29 cellular contexts compared by ENCODE assay signal in the genomic region with DNA sequence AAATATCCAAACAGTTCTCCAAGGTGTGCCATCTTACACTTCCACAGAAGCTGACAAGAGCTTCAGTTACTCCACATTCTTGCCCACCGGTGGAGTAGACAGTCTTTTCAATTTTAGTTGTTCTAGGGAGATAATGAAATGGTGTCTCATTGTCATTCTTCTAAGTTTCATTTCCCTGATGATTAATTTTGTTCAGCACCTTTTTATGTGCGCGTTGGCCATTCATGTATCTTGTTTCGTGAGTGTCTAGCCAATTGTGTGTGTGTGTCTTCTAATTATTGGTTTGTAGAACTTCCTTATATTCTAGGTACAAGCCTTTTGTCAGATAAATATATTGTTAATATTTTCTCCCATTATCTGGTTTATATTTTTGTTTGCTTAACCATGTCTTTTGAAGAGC.
DNase-seq lines count a peak whose midpoint lies in the region; ATAC-seq, FAIRE-seq and TF ChIP-seq lines count a peak whose summit lies in the region.
"Had no signal": no experiment of that assay in that cellular context is flagged by ENCODE, and none has a peak within 500 bp of the region (broad histone marks: within the 10 kb centered on the region; RNA-seq: fewer than 3 reads in every experiment).

No MANE protein-coding gene starts in this region.

- ATAC-seq in activated naive CD4-positive, alpha-beta T cell treated with anti-CD3 and anti-CD28 coated beads, Interleukin-2, amount 50 U/mL, for 72 hours, result peak in 1 of 2 donors; percentile 36
- ATAC-seq in stimulated activated effector memory CD8-positive, alpha-beta T cell treated with anti-CD3 and anti-CD28 coated beads, Interleukin-12 subunit alpha, Interleukin-12 subunit beta, amount 100 ng/mL, for 72 hours, result peak; percentile 36
- ATAC-seq in GM18505 (IDR thresholded peaks at IDR 0.05; ENCODE audit: unreplicated experiment), result no peak
- ATAC-seq: CD8-positive, alpha-beta T cell; GM23338; HepG2; PC-3; Right ventricle myocardium inferior had no signal

- intact Hi-C loops in activated T-helper 2 cell treated with anti-CD3 and anti-CD28 coated beads, Interferon-gamma antibody, Interleukin-2, Interleukin-4, amounts not matched to agents 10 μg/mL and 5 μg/mL and 100 μg/mL, durations not matched to agents 14 hours and 24 hours and 36 hours (cut with micrococcal nuclease), result loop anchor here (10.0 kb wide), 1 partner anchor 1362 kb away; no protein-coding TSS in a partner anchor

- no peak for DNase-seq in activated naive CD4-positive, alpha-beta T cell treated with anti-CD3 and anti-CD28 coated beads, Interleukin-2, amount 50 U/mL, for 72 hours (ENCODE audit: low spot score in 2 of 2)
- DNase-seq in activated naive CD4-positive, alpha-beta T cell treated with anti-CD3 and anti-CD28 coated beads, Interleukin-2, amount 10 ng/mL, durations not matched to agents 7 days and 5 days, result no peak
- no peak for DNase-seq in T-helper 2 cell treated with Interferon-gamma antibody and Interleukin-4, amounts not matched to agents 5 μg/mL and 100 μg/mL, for 36 hours (ENCODE audit: low spot score)
- DNase-seq in activated T-helper 2 cell treated with anti-CD3 and anti-CD28 coated beads, Interferon-gamma antibody, Interleukin-2, Interleukin-4, amounts not matched to agents 10 μg/mL and 5 μg/mL and 100 μg/mL, durations not matched to agents 14 hours and 24 hours and 36 hours (ENCODE audit: low spot score), result no peak
- DNase-seq in stimulated activated effector memory CD8-positive, alpha-beta T cell treated with anti-CD3 and anti-CD28 coated beads, Interleukin-12 subunit alpha, Interleukin-12 subunit beta, amount 100 ng/mL, for 72 hours (ENCODE audit: low spot score in 2 of 2), result no peak
- no peak for DNase-seq in glomerular visceral epithelial cell (ENCODE audit: extremely low spot score)
- no peak for DNase-seq in GM12891 (ENCODE audit: insufficient read length, low spot score)
- DNase-seq: C1 segment of cervical spinal cord; CD8-positive, alpha-beta T cell; DMS 273 treated with DMSO at 0.1 percent for 48 hours; DMS79; EL; GDM1; H9; Kasumi-1; MV-4-11; NCI-H1105 treated with DMSO at 0.1 percent for 48 hours; NCI-H146; NCI-H2029; NCI-H446 treated with DMSO at 0.1 percent for 48 hours; NCI-H526; NCI-H82; NK-92 treated with Interleukin-12 subunit alpha and Interleukin-12 subunit beta, amount 100 ng/mL, for 24 hours; PC-3; SJCRH30 had no signal

- H3K27me3 Mint-ChIP-seq in activated naive CD4-positive, alpha-beta T cell treated with anti-CD3 and anti-CD28 coated beads, Interleukin-2, amount 10 ng/mL, durations not matched to agents 7 days and 5 days, result peaks cover 3% of the 10 kb centered on the region
- no peaks in the 10 kb centered on the region for H3K27me3 Mint-ChIP-seq in T-helper 2 cell treated with Interferon-gamma antibody and Interleukin-4, amounts not matched to agents 5 μg/mL and 100 μg/mL, for 36 hours (ENCODE audit: low read depth)
- no peaks in the 10 kb centered on the region for H3K27me3 Mint-ChIP-seq in activated T-helper 2 cell treated with anti-CD3 and anti-CD28 coated beads, Interferon-gamma antibody, Interleukin-2, Interleukin-4, amounts not matched to agents 10 μg/mL and 5 μg/mL and 100 μg/mL, durations not matched to agents 14 hours and 24 hours and 36 hours (ENCODE audit: low read depth)

- TF ChIP-seq POLR2A in GM18505 (IDR thresholded peaks at IDR 0.05; ENCODE audit: borderline replicate concordance, extremely low read depth, insufficient read depth, insufficient read length), result no peak
- TF ChIP-seq POLR2A in GM12891 (IDR thresholded peaks at IDR 0.05; ENCODE audit: low read depth, low read length), result no peak

- peaks cover 0 to 7% of the 10 kb centered on the region in 2 donors for H3K9me3 Mint-ChIP-seq in activated naive CD4-positive, alpha-beta T cell treated with anti-CD3 and anti-CD28 coated beads, Interleukin-2, amount 50 U/mL, for 72 hours
- H3K9me3 Mint-ChIP-seq in activated naive CD4-positive, alpha-beta T cell treated with anti-CD3 and anti-CD28 coated beads, Interleukin-2, amount 10 ng/mL, durations not matched to agents 7 days and 5 days, result no peaks in the 10 kb centered on the region
- H3K9me3 Mint-ChIP-seq in T-helper 2 cell treated with Interferon-gamma antibody and Interleukin-4, amounts not matched to agents 5 μg/mL and 100 μg/mL, for 36 hours, result no peaks in the 10 kb centered on the region
- peaks cover 17% of the 10 kb centered on the region for H3K9me3 Mint-ChIP-seq in activated T-helper 2 cell treated with anti-CD3 and anti-CD28 coated beads, Interferon-gamma antibody, Interleukin-2, Interleukin-4, amounts not matched to agents 10 μg/mL and 5 μg/mL and 100 μg/mL, durations not matched to agents 14 hours and 24 hours and 36 hours
- H3K9me3 Mint-ChIP-seq in stimulated activated effector memory CD8-positive, alpha-beta T cell treated with anti-CD3 and anti-CD28 coated beads, Interleukin-12 subunit alpha, Interleukin-12 subunit beta, amount 100 ng/mL, for 72 hours, result no peaks in the 10 kb centered on the region
- H3K9me3 Mint-ChIP-seq: CD8-positive, alpha-beta T cell; H9 had no signal

- H3K4me3 Mint-ChIP-seq in activated naive CD4-positive, alpha-beta T cell treated with anti-CD3 and anti-CD28 coated beads, Interleukin-2, amount 10 ng/mL, durations not matched to agents 7 days and 5 days, result no peak overlapping the region
- H3K4me3 Mint-ChIP-seq in T-helper 2 cell treated with Interferon-gamma antibody and Interleukin-4, amounts not matched to agents 5 μg/mL and 100 μg/mL, for 36 hours, result peak overlapping the region; percentile 18
- no peak overlapping the region for H3K4me3 Mint-ChIP-seq in activated T-helper 2 cell treated with anti-CD3 and anti-CD28 coated beads, Interferon-gamma antibody, Interleukin-2, Interleukin-4, amounts not matched to agents 10 μg/mL and 5 μg/mL and 100 μg/mL, durations not matched to agents 14 hours and 24 hours and 36 hours (ENCODE audit: low read depth)
- no peak overlapping the region for H3K4me3 Mint-ChIP-seq in stimulated activated effector memory CD8-positive, alpha-beta T cell treated with anti-CD3 and anti-CD28 coated beads, Interleukin-12 subunit alpha, Interleukin-12 subunit beta, amount 100 ng/mL, for 72 hours
- H3K4me3 Mint-ChIP-seq: CD8-positive, alpha-beta T cell; GM23338; H9 had no signal

- CTCF ChIA-PET in activated naive CD4-positive, alpha-beta T cell treated with anti-CD3 and anti-CD28 coated beads, Interleukin-2, amount 10 ng/mL, durations not matched to agents 7 days and 5 days (lab: Charles Lee), result no interaction called here

- peaks cover 19% of the 10 kb centered on the region for H3K4me1 Mint-ChIP-seq in activated naive CD4-positive, alpha-beta T cell treated with anti-CD3 and anti-CD28 coated beads, Interleukin-2, amount 10 ng/mL, durations not matched to agents 7 days and 5 days
- peaks cover 37% of the 10 kb centered on the region for H3K4me1 Mint-ChIP-seq in T-helper 2 cell treated with Interferon-gamma antibody and Interleukin-4, amounts not matched to agents 5 μg/mL and 100 μg/mL, for 36 hours (ENCODE audit: low read depth)
- peaks cover 57% of the 10 kb centered on the region for H3K4me1 Mint-ChIP-seq in activated T-helper 2 cell treated with anti-CD3 and anti-CD28 coated beads, Interferon-gamma antibody, Interleukin-2, Interleukin-4, amounts not matched to agents 10 μg/mL and 5 μg/mL and 100 μg/mL, durations not matched to agents 14 hours and 24 hours and 36 hours (ENCODE audit: low read depth)
- peaks cover 23% of the 10 kb centered on the region for H3K4me1 Mint-ChIP-seq in stimulated activated effector memory CD8-positive, alpha-beta T cell treated with anti-CD3 and anti-CD28 coated beads, Interleukin-12 subunit alpha, Interleukin-12 subunit beta, amount 100 ng/mL, for 72 hours
- H3K4me1 Mint-ChIP-seq: GM23338, H9 had no signal

- FAIRE-seq in GM12891 (lab: Jason Lieb, UNC), result no peak
- FAIRE-seq: HepG2 had no signal

- H3K36me3 Mint-ChIP-seq in activated naive CD4-positive, alpha-beta T cell treated with anti-CD3 and anti-CD28 coated beads, Interleukin-2, amount 50 U/mL, for 72 hours, result peaks cover 11 to 13% of the 10 kb centered on the region in 2 donors
- H3K36me3 Mint-ChIP-seq in activated naive CD4-positive, alpha-beta T cell treated with anti-CD3 and anti-CD28 coated beads, Interleukin-2, amount 10 ng/mL, durations not matched to agents 7 days and 5 days, result no peaks in the 10 kb centered on the region
- peaks cover 7% of the 10 kb centered on the region for H3K36me3 Mint-ChIP-seq in T-helper 2 cell treated with Interferon-gamma antibody and Interleukin-4, amounts not matched to agents 5 μg/mL and 100 μg/mL, for 36 hours (ENCODE audit: low read depth)
- peaks cover 23% of the 10 kb centered on the region for H3K36me3 Mint-ChIP-seq in activated T-helper 2 cell treated with anti-CD3 and anti-CD28 coated beads, Interferon-gamma antibody, Interleukin-2, Interleukin-4, amounts not matched to agents 10 μg/mL and 5 μg/mL and 100 μg/mL, durations not matched to agents 14 hours and 24 hours and 36 hours (ENCODE audit: low read depth)
- H3K36me3 Mint-ChIP-seq in stimulated activated effector memory CD8-positive, alpha-beta T cell treated with anti-CD3 and anti-CD28 coated beads, Interleukin-12 subunit alpha, Interleukin-12 subunit beta, amount 100 ng/mL, for 72 hours, result no peaks in the 10 kb centered on the region
- H3K36me3 Mint-ChIP-seq: CD8-positive, alpha-beta T cell had no signal

- peak overlapping the region; percentile 30 to 82 for H3K27ac Mint-ChIP-seq in activated naive CD4-positive, alpha-beta T cell treated with anti-CD3 and anti-CD28 coated beads, Interleukin-2, amount 50 U/mL, for 72 hours
- no peak overlapping the region for H3K27ac Mint-ChIP-seq in activated naive CD4-positive, alpha-beta T cell treated with anti-CD3 and anti-CD28 coated beads, Interleukin-2, amount 10 ng/mL, durations not matched to agents 7 days and 5 days
- H3K27ac Mint-ChIP-seq in T-helper 2 cell treated with Interferon-gamma antibody and Interleukin-4, amounts not matched to agents 5 μg/mL and 100 μg/mL, for 36 hours, result peak overlapping the region; percentile 10
- H3K27ac Mint-ChIP-seq in activated T-helper 2 cell treated with anti-CD3 and anti-CD28 coated beads, Interferon-gamma antibody, Interleukin-2, Interleukin-4, amounts not matched to agents 10 μg/mL and 5 μg/mL and 100 μg/mL, durations not matched to agents 14 hours and 24 hours and 36 hours, result peak overlapping the region; percentile 84
- H3K27ac Mint-ChIP-seq in stimulated activated effector memory CD8-positive, alpha-beta T cell treated with anti-CD3 and anti-CD28 coated beads, Interleukin-12 subunit alpha, Interleukin-12 subunit beta, amount 100 ng/mL, for 72 hours, result no peak overlapping the region
- H3K27ac Mint-ChIP-seq: CD8-positive, alpha-beta T cell; GM23338; H9 had no signal

TF ChIP-seq in GM12891, 5 proteins besides CTCF, POLR2A, EP300 and RAD21:
- TF ChIP-seq SPI1 (IDR thresholded peaks at IDR 0.05; ENCODE audit: low read depth, low read length) (no peak), POLR2AphosphoS5 (IDR thresholded peaks at IDR 0.05; ENCODE audit: low read depth, low read length) (no peak), TAF1 (IDR thresholded peaks at IDR 0.05; ENCODE audit: low read depth, low read length) (no peak), PAX5 (IDR thresholded peaks at IDR 0.05; ENCODE audit: insufficient read depth, low read length, severe bottlenecking) (no peak), POU2F2 (IDR thresholded peaks at IDR 0.05; ENCODE audit: low read depth, low read length) (no peak)
TF ChIP-seq in GM12891: peak in this region for 0.

Comparison
In these comparisons a context has a peak if more than half of its experiments do, and no peak if none do; other contexts are left out.
1. H3K27ac Mint-ChIP-seq: peak in activated naive CD4-positive, alpha-beta T cell treated with anti-CD3 and anti-CD28 coated beads, Interleukin-2, amount 50 U/mL, for 72 hours (2 of 2), T-helper 2 cell treated with Interferon-gamma antibody and Interleukin-4, amounts not matched to agents 5 μg/mL and 100 μg/mL, for 36 hours (single experiment) and activated T-helper 2 cell treated with anti-CD3 and anti-CD28 coated beads, Interferon-gamma antibody, Interleukin-2, Interleukin-4, amounts not matched to agents 10 μg/mL and 5 μg/mL and 100 μg/mL, durations not matched to agents 14 hours and 24 hours and 36 hours (single experiment); none in activated naive CD4-positive, alpha-beta T cell treated with anti-CD3 and anti-CD28 coated beads, Interleukin-2, amount 10 ng/mL, durations not matched to agents 7 days and 5 days (single experiment) and stimulated activated effector memory CD8-positive, alpha-beta T cell treated with anti-CD3 and anti-CD28 coated beads, Interleukin-12 subunit alpha, Interleukin-12 subunit beta, amount 100 ng/mL, for 72 hours (single experiment).